In genomic region chr1:57058652-57059501, GRCh38 we compare ENCODE assay signal across 18 cellular contexts.
"Had no signal": no experiment of that assay in that cellular context is flagged by ENCODE, and none has a peak within 500 bp of the region (broad histone marks: within the 10 kb centered on the region; RNA-seq: fewer than 3 reads in every experiment).

No MANE protein-coding gene starts in this region.

- H3K9me3 ChIP-seq: upper lobe of left lung had no signal

- H2AFZ ChIP-seq: neural progenitor cell had no signal

- H3K27ac Mint-ChIP-seq: activated CD4-positive, alpha-beta memory T cell treated with anti-CD3 and anti-CD28 coated beads, Interleukin-2, amount 10 ng/mL, durations not matched to agents 7 days and 5 days; activated CD4-positive, alpha-beta T cell treated with anti-CD3 and anti-CD28 coated beads for 36 hours; activated naive CD4-positive, alpha-beta T cell treated with anti-CD3 and anti-CD28 coated beads, Interleukin-2, amount 50 U/mL, for 72 hours; activated T-cell treated with anti-CD3 and anti-CD28 coated beads, Interleukin-2, amount 50 U/mL, for 24 hours; naive B cell; neural progenitor cell; T-helper 1 cell treated with Interleukin-12 subunit alpha and Interleukin-12 subunit beta and Interleukin-4 antibody, amounts not matched to agents 30 μg/mL and 1 μg/mL, for 36 hours had no signal

- H3K4me1 Mint-ChIP-seq: activated CD4-positive, alpha-beta T cell treated with anti-CD3 and anti-CD28 coated beads for 36 hours; naive B cell had no signal

- H3K36me3 ChIP-seq: neural progenitor cell, upper lobe of left lung had no signal

- H3K9ac ChIP-seq: neural progenitor cell had no signal

- H3K4me1 ChIP-seq: upper lobe of left lung had no signal

- H3K4me3 Mint-ChIP-seq: activated CD4-positive, alpha-beta memory T cell treated with anti-CD3 and anti-CD28 coated beads, Interleukin-2, amount 10 ng/mL, durations not matched to agents 7 days and 5 days; activated CD4-positive, alpha-beta T cell treated with anti-CD3 and anti-CD28 coated beads for 36 hours; activated T-cell treated with anti-CD3 and anti-CD28 coated beads, Interleukin-2, amount 50 U/mL, for 24 hours; naive B cell; neural progenitor cell; T-helper 1 cell treated with Interleukin-12 subunit alpha and Interleukin-12 subunit beta and Interleukin-4 antibody, amounts not matched to agents 30 μg/mL and 1 μg/mL, for 36 hours had no signal

- H3K27me3 Mint-ChIP-seq: activated CD4-positive, alpha-beta memory T cell treated with anti-CD3 and anti-CD28 coated beads, Interleukin-2, amount 10 ng/mL, durations not matched to agents 7 days and 5 days; activated T-cell treated with anti-CD3 and anti-CD28 coated beads, Interleukin-2, amount 50 U/mL, for 24 hours had no signal

- H3K27me3 ChIP-seq: neural progenitor cell, upper lobe of left lung had no signal

- H3K4me3 ChIP-seq: coronary artery, neural progenitor cell, smooth muscle cell, upper lobe of left lung had no signal

- DNase-seq: activated CD4-positive, alpha-beta memory T cell treated with anti-CD3 and anti-CD28 coated beads, Interleukin-2, amount 10 ng/mL, durations not matched to agents 7 days and 5 days; activated CD4-positive, alpha-beta T cell treated with anti-CD3 and anti-CD28 coated beads for 36 hours; activated effector memory CD4-positive, alpha-beta T cell treated with anti-CD3 and anti-CD28 coated beads, Interleukin-2, amount 50 U/mL, for 16 hours; activated T-cell treated with anti-CD3 and anti-CD28 coated beads, Interleukin-2, amount 50 U/mL, for 24 hours; caudate nucleus; mammary epithelial cell; naive B cell; stimulated activated CD4-positive, alpha-beta T cell treated with anti-CD3 and anti-CD28 coated beads, Interleukin-4, amount 100 ng/mL, for 4 hours; stimulated activated CD8-positive, alpha-beta memory T cell treated with anti-CD3 and anti-CD28 coated beads, Interleukin-4, amount 100 ng/mL, for 48 hours; stimulated activated naive CD8-positive, alpha-beta T cell treated with anti-CD3 and anti-CD28 coated beads, Interleukin-15, Interleukin-2, amounts not matched to agents 100 U/mL and 50 U/mL, for 24 hours; upper lobe of left lung had no signal

- H3K36me3 Mint-ChIP-seq: activated naive CD4-positive, alpha-beta T cell treated with anti-CD3 and anti-CD28 coated beads, Interleukin-2, amount 50 U/mL, for 72 hours; immature natural killer cell; naive B cell had no signal

- ATAC-seq: activated CD4-positive, alpha-beta T cell treated with anti-CD3 and anti-CD28 coated beads for 36 hours; activated naive CD4-positive, alpha-beta T cell treated with anti-CD3 and anti-CD28 coated beads, Interleukin-2, amount 50 U/mL, for 72 hours; esophagus mucosa; stimulated activated naive CD8-positive, alpha-beta T cell treated with anti-CD3 and anti-CD28 coated beads, Interleukin-15, Interleukin-2, amounts not matched to agents 100 U/mL and 50 U/mL, for 24 hours had no signal

- H3K4me2 ChIP-seq: neural progenitor cell, smooth muscle cell had no signal

- H3K27ac ChIP-seq: coronary artery, neural progenitor cell, upper lobe of left lung had no signal
